In the genomic region with DNA sequence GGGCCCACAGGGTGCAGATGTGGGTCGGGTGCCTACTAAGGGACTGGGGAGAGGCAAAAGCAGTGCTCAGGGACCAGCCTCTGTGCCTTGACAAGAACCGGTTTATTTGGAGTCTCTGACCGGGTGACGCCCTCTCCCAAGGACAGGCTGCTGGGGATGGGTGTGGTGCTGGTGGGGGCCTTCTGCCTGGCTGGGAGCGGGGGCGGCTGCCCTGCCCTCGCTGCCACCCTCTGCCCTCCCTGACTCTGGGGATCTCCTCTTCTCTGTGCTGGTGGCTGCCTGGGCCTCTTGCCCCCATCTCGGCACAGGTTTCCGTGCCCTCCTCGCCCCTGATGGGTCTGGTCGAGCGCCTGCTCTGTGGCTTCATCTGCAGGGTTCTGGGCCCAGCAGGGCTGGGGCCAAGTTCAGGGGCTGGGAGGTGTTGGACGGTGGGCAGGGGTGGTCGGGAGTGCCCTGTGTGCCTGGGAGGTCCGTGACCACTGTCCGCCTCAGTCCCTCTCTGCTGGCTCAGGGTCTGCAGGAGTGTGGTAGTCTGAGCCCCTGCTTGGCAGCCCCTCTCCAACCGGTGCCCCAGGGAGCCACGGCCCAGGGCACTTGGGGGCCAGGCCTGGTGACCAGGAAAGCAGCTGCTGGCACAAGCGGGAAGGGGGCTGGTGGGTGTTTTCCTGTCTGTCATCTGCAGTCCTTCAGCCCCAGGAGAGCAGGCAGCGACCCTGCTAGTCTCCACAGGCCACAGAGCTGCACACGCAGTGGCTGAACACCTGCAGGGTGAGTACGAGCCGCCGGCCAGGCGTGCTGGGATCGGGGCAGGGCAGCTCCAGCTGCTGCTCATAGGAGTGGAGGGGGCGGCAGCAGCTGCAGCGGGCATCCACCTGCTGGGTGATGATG, we compare ENCODE assay signal across 31 cellular contexts. TPM values are rescaled to one million over a fixed set of nuclear protein-coding genes. Genes with fewer than 3 reads are reported as not detected.
DNase-seq lines count a peak whose midpoint lies in the region; ATAC-seq, FAIRE-seq and TF ChIP-seq lines count a peak whose summit lies in the region.
"Had no signal": no experiment of that assay in that cellular context is flagged by ENCODE, and none has a peak within 500 bp of the region (broad histone marks: within the 10 kb centered on the region; RNA-seq: fewer than 3 reads in every experiment).

No MANE protein-coding gene starts in this region.

- TF ChIP-seq POLR2A in HepG2 (IDR thresholded peaks at IDR 0.05; ENCODE audit: insufficient read depth in 1 of 2, low read depth in 2 of 2, low read length in 2 of 2) (no peak), right lobe of liver (IDR thresholded peaks at IDR 0.05) (no peak), esophagus muscularis mucosa (IDR thresholded peaks at IDR 0.05; ENCODE audit: low read depth) (no peak)

- intact Hi-C loops in HepG2 (cut with micrococcal nuclease; ENCODE audit: unreplicated experiment), result no loop called here
- intact Hi-C loops in right lobe of liver (cut with DNase I), result no loop called here
- intact Hi-C loops in esophagus muscularis mucosa (cut with DNase I), result no loop called here

- H3K9me3 Mint-ChIP-seq in activated CD4-positive, alpha-beta T cell treated with anti-CD3 and anti-CD28 coated beads, Interleukin-2, amount 10 ng/mL, durations not matched to agents 7 days and 5 days, result peaks cover 14% of the 10 kb centered on the region
- H3K9me3 Mint-ChIP-seq: activated B cell treated with CpG ODN at 0.5 μM for 24 hours had no signal

- H3K27me3 Mint-ChIP-seq in activated CD4-positive, alpha-beta T cell treated with anti-CD3 and anti-CD28 coated beads, Interleukin-2, amount 10 ng/mL, durations not matched to agents 7 days and 5 days, result no peaks in the 10 kb centered on the region
- H3K27me3 Mint-ChIP-seq: activated B cell treated with CpG ODN at 0.5 μM for 24 hours; activated naive CD8-positive, alpha-beta T cell treated with anti-CD3 and anti-CD28 coated beads for 36 hours; central memory CD8-positive, alpha-beta T cell had no signal

- H2AFZ ChIP-seq in HepG2 (ENCODE audit: low read length), result no peak overlapping the region

- H3K27me3 ChIP-seq in HepG2 (ENCODE audit: control insufficient read depth in 1 of 2, insufficient read depth in 2 of 2, low read length in 2 of 2), result no peaks in the 10 kb centered on the region; a peak in 1 of 5 replicates
- H3K27me3 ChIP-seq in right lobe of liver, result no peaks in the 10 kb centered on the region
- no peaks in the 10 kb centered on the region for H3K27me3 ChIP-seq in esophagus muscularis mucosa
- H3K27me3 ChIP-seq: heart right ventricle, right atrium auricular region, stomach, tibial nerve had no signal

- no peak overlapping the region for H3K4me2 ChIP-seq in HepG2 (ENCODE audit: low read depth, low read length)

- peaks cover 14% of the 10 kb centered on the region for H3K4me1 Mint-ChIP-seq in activated CD4-positive, alpha-beta T cell treated with anti-CD3 and anti-CD28 coated beads, Interleukin-2, amount 10 ng/mL, durations not matched to agents 7 days and 5 days
- H3K4me1 Mint-ChIP-seq: activated B cell treated with CpG ODN at 0.5 μM for 24 hours, H9 had no signal

- TF ChIP-seq EP300 in HepG2 (IDR thresholded peaks at IDR 0.05; ENCODE audit: low read depth in 2 of 2, low read length in 2 of 2) (no peak), HepG2 (CRISPR knock-in tag; IDR thresholded peaks at IDR 0.05; ENCODE audit: borderline replicate concordance) (no peak), esophagus muscularis mucosa (IDR thresholded peaks at IDR 0.05) (no peak)

- H3K9me3 ChIP-seq in HepG2 (ENCODE audit: low read length) (no peaks in the 10 kb centered on the region), right lobe of liver (no peaks in the 10 kb centered on the region), esophagus muscularis mucosa (no peaks in the 10 kb centered on the region)
- H3K9me3 ChIP-seq: heart right ventricle, right atrium auricular region, stomach, tibial nerve had no signal

- H3K27ac ChIP-seq in HepG2 (ENCODE audit: extremely low read length, insufficient read depth, low read length) (no peak overlapping the region), right lobe of liver (no peak overlapping the region), esophagus muscularis mucosa (replicated peaks in 1 of 4) (no peak overlapping the region)
- H3K27ac ChIP-seq: epithelial cell of prostate, heart right ventricle, right atrium auricular region, RWPE1, stomach, tibial nerve had no signal

- ATAC-seq in HepG2 (no peak; the same call in 2 of the 3 replicates), right lobe of liver (no peak), HG03025 (IDR thresholded peaks at IDR 0.05; ENCODE audit: low FRiP score, unreplicated experiment) (no peak)
- ATAC-seq: heart right ventricle, left cardiac atrium, natural killer cell had no signal

- no peaks in the 10 kb centered on the region for H3K79me2 ChIP-seq in HepG2 (ENCODE audit: insufficient read depth, low read length)

- no peaks in the 10 kb centered on the region for H4K20me1 ChIP-seq in HepG2 (ENCODE audit: insufficient read depth, low read length)

- H3K4me3 Mint-ChIP-seq in activated CD4-positive, alpha-beta T cell treated with anti-CD3 and anti-CD28 coated beads, Interleukin-2, amount 10 ng/mL, durations not matched to agents 7 days and 5 days, result no peak overlapping the region
- H3K4me3 Mint-ChIP-seq: activated B cell treated with CpG ODN at 0.5 μM for 24 hours; activated naive CD8-positive, alpha-beta T cell treated with anti-CD3 and anti-CD28 coated beads for 36 hours; central memory CD8-positive, alpha-beta T cell; H9; natural killer cell had no signal

- H3K4me1 ChIP-seq in HepG2 (ENCODE audit: insufficient read depth, low read length) (no peaks in the 10 kb centered on the region), right lobe of liver (no peaks in the 10 kb centered on the region), esophagus muscularis mucosa (no peaks in the 10 kb centered on the region)
- H3K4me1 ChIP-seq: heart right ventricle, right atrium auricular region, tibial nerve had no signal

- no peak overlapping the region for H3K27ac Mint-ChIP-seq in activated CD4-positive, alpha-beta T cell treated with anti-CD3 and anti-CD28 coated beads, Interleukin-2, amount 10 ng/mL, durations not matched to agents 7 days and 5 days
- H3K27ac Mint-ChIP-seq: activated B cell treated with CpG ODN at 0.5 μM for 24 hours; activated naive CD8-positive, alpha-beta T cell treated with anti-CD3 and anti-CD28 coated beads for 36 hours; activated T-helper 2 cell treated with anti-CD3 and anti-CD28 coated beads, Interferon-gamma antibody, Interleukin-2, Interleukin-4, amounts not matched to agents 10 μg/mL and 5 μg/mL and 100 μg/mL, durations not matched to agents 14 hours and 24 hours and 36 hours; H9; natural killer cell had no signal

- CTCF ChIA-PET in HepG2 (lab: Yijun Ruan, JAX; ENCODE audit: low intra/inter-chr PET ratio, low total read pairs), result no interaction called here
- CTCF ChIA-PET in activated CD4-positive, alpha-beta T cell treated with anti-CD3 and anti-CD28 coated beads, Interleukin-2, amount 10 ng/mL, durations not matched to agents 7 days and 5 days (lab: Charles Lee), result interaction anchor here (0.6 kb wide), 1 partner anchor 85 kb away, joined by 4 read pairs; no protein-coding TSS in a partner anchor

- TF ChIP-seq CTCF in HepG2 (CRISPR knock-in tag; IDR thresholded peaks at IDR 0.05) (no peak), right lobe of liver (IDR thresholded peaks at IDR 0.05) (no peak), esophagus muscularis mucosa (IDR thresholded peaks at IDR 0.05) (no peak)

- no TSS peak for BruUV-seq in HepG2 (replicated peaks; lab: Mats Ljungman, UMichigan)

- POLR2A ChIA-PET in HepG2 (lab: Yijun Ruan, JAX), result no interaction called here
- POLR2A ChIA-PET in activated CD4-positive, alpha-beta T cell treated with anti-CD3 and anti-CD28 coated beads, Interleukin-2, amount 10 ng/mL, durations not matched to agents 7 days and 5 days (lab: Charles Lee), result no interaction called here

- no peak for DNase-seq in HepG2 (ENCODE audit: low spot score)
- DNase-seq in right lobe of liver, result no peak
- DNase-seq in NCI-H2107 treated with DMSO at 0.1 percent for 48 hours (lab: John Stamatoyannopoulos, UW; ENCODE audit: unreplicated experiment), result peak; percentile 52
- peak; percentile 65 for DNase-seq in SHP77 treated with DMSO at 0.1 percent for 48 hours (lab: John Stamatoyannopoulos, UW)
- no peak for DNase-seq in activated CD4-positive, alpha-beta T cell treated with anti-CD3 and anti-CD28 coated beads, Interleukin-2, amount 10 ng/mL, durations not matched to agents 7 days and 5 days
- DNase-seq in Ammon's horn (ENCODE audit: low spot score), result no peak
- no peak for DNase-seq in esophagus muscularis mucosa (ENCODE audit: extremely low spot score)
- DNase-seq: activated B cell treated with CpG ODN at 0.5 μM for 24 hours; activated CD4-positive, alpha-beta T cell treated with anti-CD3 and anti-CD28 coated beads, Interleukin-2, amount 50 U/mL, for 48 hours; activated CD8-positive, alpha-beta memory T cell treated with anti-CD3 and anti-CD28 coated beads, Interleukin-2, amount 50 U/mL, for 48 hours; activated naive CD8-positive, alpha-beta T cell treated with anti-CD3 and anti-CD28 coated beads for 36 hours; Calu3; foreskin fibroblast; H9; heart right ventricle; left cardiac atrium; mesenchymal stem cell; natural killer cell; NCI-H446 treated with DMSO at 0.1 percent for 48 hours; stomach; T1000 had no signal

- TF ChIP-seq RAD21 in HepG2 (CRISPR knock-in tag; IDR thresholded peaks at IDR 0.05), result no peak

- H3K36me3 Mint-ChIP-seq in activated CD4-positive, alpha-beta T cell treated with anti-CD3 and anti-CD28 coated beads, Interleukin-2, amount 10 ng/mL, durations not matched to agents 7 days and 5 days (ENCODE audit: low read depth), result peaks cover 14% of the 10 kb centered on the region
- H3K36me3 Mint-ChIP-seq: natural killer cell had no signal

- H3K4me3 ChIP-seq in HepG2 (replicated peaks in 1 of 3; ENCODE audit: insufficient read depth in 1 of 3, low read depth in 2 of 3, low read length in 3 of 3) (no peak overlapping the region), right lobe of liver (no peak overlapping the region), esophagus muscularis mucosa (no peak overlapping the region)
- H3K4me3 ChIP-seq: heart right ventricle, right atrium auricular region, stomach, tibial nerve had no signal

- peaks cover 21 to 35% of the 10 kb centered on the region in 2 experiments for H3K36me3 ChIP-seq in HepG2 (replicated peaks in 1 of 2; ENCODE audit: control insufficient read depth in 1 of 2, insufficient read depth in 2 of 2, low read length in 2 of 2)
- peaks cover 3 to 31% (median 14%) of the 10 kb centered on the region in 4 donors for H3K36me3 ChIP-seq in right lobe of liver
- H3K36me3 ChIP-seq in esophagus muscularis mucosa, result peaks cover 37 to 68% (median 59%) of the 10 kb centered on the region in 4 donors

- H3K9ac ChIP-seq in HepG2 (ENCODE audit: insufficient read depth, low read depth, low read length), result no peak overlapping the region

- 95% methylated on average over 11 of the region's 28 CpGs for WGBS in HepG2 (ENCODE audit: low lambda C conversion rate)
- WGBS in right lobe of liver (ENCODE audit: insufficient coverage, low coverage, low lambda C conversion rate, missing lambda C conversion rate), result no CpG with 5 or more reads among the region's 28 CpGs
- WGBS in esophagus muscularis mucosa, result 89% methylated on average over 8 of the region's 28 CpGs

- FAIRE-seq in HepG2 (lab: Jason Lieb, UNC), result no peak
- FAIRE-seq: A204.1 had no signal

- in situ Hi-C loops in HepG2 (cut with HindIII; ENCODE audit: extremely low pct_ligation_motif_present, low pct_unique_long_range_greater_than_20kb), result no loop called here

RNA-seq across cellular contexts. Expression of a gene that starts 23.5 kb away (rescaled TPM):
- not detected in 2 replicates for total RNA-seq in HepG2 (2016; rRNA removed; fragmentation: Illumina TruSeq; extraction: Trizol)
- not detected in 2 replicates for total RNA-seq in HepG2 (2016; cell fraction: cytosol; rRNA removed; fragmentation: Illumina TruSeq; extraction: Trizol; ENCODE audit: low read depth)
- total RNA-seq in HepG2 (2016; cell fraction: insoluble cytoplasmic fraction; rRNA removed; fragmentation: Illumina TruSeq; extraction: Trizol), result not detected in 2 replicates
- total RNA-seq in HepG2 (2016; cell fraction: membrane; rRNA removed; fragmentation: Illumina TruSeq; extraction: Trizol), result not detected in 2 replicates
- total RNA-seq in HepG2 (2016; cell fraction: nucleus; rRNA removed; fragmentation: Illumina TruSeq; extraction: Trizol), result not detected in 2 replicates
- not detected in 2 replicates for polyA plus RNA-seq in HepG2 (2011; rRNA removed)
- polyA plus RNA-seq in HepG2 (2011; cell fraction: cytosol; rRNA removed), result not detected in 2 replicates
- polyA plus RNA-seq in HepG2 (2011; cell fraction: nucleus; rRNA removed), result not detected in 2 replicates
- polyA plus RNA-seq in HepG2 (2012), result 0.03 and 0.08 TPM in 2 replicates
- not detected in 2 replicates for polyA plus RNA-seq in HepG2 (2016; cell fraction: cytosol; fragmentation: Illumina TruSeq; extraction: Trizol; ENCODE audit: low read depth)
- polyA plus RNA-seq in HepG2 (2016; cell fraction: insoluble cytoplasmic fraction; fragmentation: Illumina TruSeq; extraction: Trizol; ENCODE audit: low read depth), result not detected in 2 replicates
- polyA plus RNA-seq in HepG2 (2016; cell fraction: membrane; fragmentation: Illumina TruSeq; extraction: Trizol; ENCODE audit: low read depth), result not detected in 2 replicates
- not detected in 2 replicates for polyA plus RNA-seq in HepG2 (2016; cell fraction: nucleus; fragmentation: Illumina TruSeq; extraction: Trizol; ENCODE audit: insufficient read depth, low read depth)
- polyA minus RNA-seq in HepG2 (2011; rRNA and poly(A)+ RNA removed; ENCODE audit: low replicate concordance), result not detected in 2 replicates
- polyA minus RNA-seq in HepG2 (2011; cell fraction: cytosol; rRNA and poly(A)+ RNA removed), result not detected in 2 replicates
- polyA minus RNA-seq in HepG2 (2011; cell fraction: nucleus; rRNA and poly(A)+ RNA removed), result not detected in 2 replicates
- total RNA-seq in right lobe of liver, result 1 to 10 TPM in 2 of 6 experiments, under 1 TPM in 4; 0.31 to 2.1 (median 0.72) TPM
- not detected for total RNA-seq in activated CD4-positive, alpha-beta T cell treated with anti-CD3 and anti-CD28 coated beads, Interleukin-2, amount 10 ng/mL, durations not matched to agents 7 days and 5 days
- total RNA-seq in esophagus muscularis mucosa, result not detected
- total RNA-seq: activated B cell treated with CpG ODN at 0.5 μM for 24 hours; activated naive CD8-positive, alpha-beta T cell treated with anti-CD3 and anti-CD28 coated beads for 36 hours; activated T-helper 2 cell treated with anti-CD3 and anti-CD28 coated beads, Interferon-gamma antibody, Interleukin-2, Interleukin-4, amounts not matched to agents 10 μg/mL and 5 μg/mL and 100 μg/mL, durations not matched to agents 14 hours and 24 hours and 36 hours; H9; heart right ventricle; left cardiac atrium; natural killer cell; osteocyte; right atrium auricular region had no signal
- polyA plus RNA-seq: BJ had no signal

Comparison
In these comparisons a context has a peak if more than half of its experiments do, and no peak if none do; other contexts are left out.
1. DNase-seq: peak in NCI-H2107 treated with DMSO at 0.1 percent for 48 hours (single experiment) and SHP77 treated with DMSO at 0.1 percent for 48 hours (single experiment); none in HepG2 (single experiment), right lobe of liver (0 of 3), activated CD4-positive, alpha-beta T cell treated with anti-CD3 and anti-CD28 coated beads, Interleukin-2, amount 10 ng/mL, durations not matched to agents 7 days and 5 days (single experiment), Ammon's horn (single experiment) and esophagus muscularis mucosa (single experiment).